ENCODE assay signal across 18 cellular contexts in genomic region chr9:27732494-27732893, GRCh38.
"Had no signal": no experiment of that assay in that cellular context is flagged by ENCODE, and none has a peak within 500 bp of the region (broad histone marks: within the 10 kb centered on the region; RNA-seq: fewer than 3 reads in every experiment).

No MANE protein-coding gene starts in this region.

- H3K36me3 Mint-ChIP-seq: naive B cell had no signal

- H3K27ac Mint-ChIP-seq: naive B cell, nephron, progenitor cell of endocrine pancreas had no signal

- H3K4me3 Mint-ChIP-seq: naive B cell, nephron had no signal

- H3K4me1 Mint-ChIP-seq: naive B cell, nephron had no signal

- H3K27me3 Mint-ChIP-seq: progenitor cell of endocrine pancreas had no signal

- ATAC-seq: esophagus mucosa, heart left ventricle, pancreas, right cardiac atrium had no signal

- DNase-seq: cortex of kidney; effector memory CD4-positive, alpha-beta T cell; heart left ventricle; hippocampal formation; mesendoderm; naive B cell; occipital lobe; pancreas; right cardiac atrium; small intestine; stimulated activated CD4-positive, alpha-beta T cell treated with anti-CD3 and anti-CD28 coated beads, Interleukin-12 subunit alpha, Interleukin-12 subunit beta, amount 100 ng/mL, for 4 hours; stimulated activated CD4-positive, alpha-beta T cell treated with anti-CD3 and anti-CD28 coated beads, Interleukin-2, amount 100 ng/mL, for 48 hours; stimulated activated naive CD4-positive, alpha-beta T cell treated with Interleukin-2 at 50 U/mL for 16 hours; substantia nigra; transverse colon had no signal
